Comparison of ENCODE assay signal across 31 cellular contexts in the genomic region with DNA sequence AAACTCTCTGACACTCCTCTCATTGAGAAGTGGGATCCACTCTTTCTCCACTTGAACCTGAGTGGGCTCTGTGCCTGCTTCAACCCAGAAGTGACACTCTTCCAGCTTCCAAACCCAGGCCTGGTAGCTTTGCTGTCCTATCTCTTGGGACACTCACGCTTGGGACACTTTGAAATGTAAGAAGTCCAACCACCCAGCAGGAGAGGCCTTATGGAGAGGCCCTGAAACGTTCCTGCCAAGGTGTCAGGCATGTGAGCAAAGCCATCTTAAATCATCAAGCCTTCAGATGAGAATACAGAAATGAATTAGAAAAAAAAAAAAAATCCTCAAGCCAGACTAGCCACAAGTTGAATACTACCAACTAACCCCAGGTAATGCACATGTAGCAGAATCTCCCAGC.
"Had no signal": no experiment of that assay in that cellular context is flagged by ENCODE, and none has a peak within 500 bp of the region (broad histone marks: within the 10 kb centered on the region; RNA-seq: fewer than 3 reads in every experiment).

No MANE protein-coding gene starts in this region.

- H3K4me1 ChIP-seq: breast epithelium had no signal

- H3K4me3 ChIP-seq: body of pancreas, breast epithelium, PC-9 had no signal

- DNase-seq: activated CD4-positive, alpha-beta T cell treated with anti-CD3 and anti-CD28 coated beads, Interleukin-2, amount 10 ng/mL, durations not matched to agents 24 days and 14 days; activated CD4-positive, alpha-beta T cell treated with anti-CD3 and anti-CD28 coated beads, Interleukin-2, amount 50 U/mL, for 4 hours; activated CD8-positive, alpha-beta T cell treated with anti-CD3 and anti-CD28 coated beads for 36 hours; activated effector memory CD4-positive, alpha-beta T cell treated with anti-CD3 and anti-CD28 coated beads, Interleukin-2, amount 50 U/mL, for 16 hours; activated naive CD4-positive, alpha-beta T cell treated with Interleukin-2 at 50 U/mL for 16 hours; activated naive CD8-positive, alpha-beta T cell treated with anti-CD3 and anti-CD28 coated beads, Interleukin-2, amount 10 ng/mL, durations not matched to agents 7 days and 5 days; activated T-cell treated with anti-CD3 and anti-CD28 coated beads, Interleukin-2, amount 50 U/mL, for 1 hour; activated T-cell treated with anti-CD3 and anti-CD28 coated beads, Interleukin-2, amount 50 U/mL, for 72 hours; body of pancreas; Karpas-422; KBM-7; NCI-H1105; NCI-H1417 treated with DMSO at 0.1 percent for 48 hours; NCI-H187 treated with DMSO at 0.1 percent for 48 hours; NCI-H345; NCI-H510A; NCI-H526; NCI-H748 treated with DMSO at 0.1 percent for 48 hours; NK-92 treated with Interleukin-12 subunit alpha and Interleukin-12 subunit beta, amount 100 ng/mL, for 24 hours; PC-9; SIG-M5; T-cell; T-helper 17 cell; T1000; WERI-Rb-1 had no signal

- H3K27me3 Mint-ChIP-seq: activated CD4-positive, alpha-beta T cell treated with anti-CD3 and anti-CD28 coated beads, Interleukin-2, amount 10 ng/mL, durations not matched to agents 24 days and 14 days; activated naive CD4-positive, alpha-beta T cell treated with anti-CD3 and anti-CD28 coated beads, Interleukin-2, amount 50 U/mL, for 24 hours; T-cell had no signal

- H3K4me2 ChIP-seq: PC-9 had no signal

- H3K36me3 Mint-ChIP-seq: activated naive CD4-positive, alpha-beta T cell treated with anti-CD3 and anti-CD28 coated beads, Interleukin-2, amount 50 U/mL, for 24 hours; T-cell had no signal

- H3K9me3 Mint-ChIP-seq: activated CD8-positive, alpha-beta T cell treated with anti-CD3 and anti-CD28 coated beads for 36 hours; activated naive CD4-positive, alpha-beta T cell treated with anti-CD3 and anti-CD28 coated beads, Interleukin-2, amount 50 U/mL, for 24 hours; activated T-helper 17 cell treated with anti-CD3 and anti-CD28 coated beads, Interleukin-2, amount 50 U/mL, for 72 hours; T-cell had no signal

- H3K27me3 ChIP-seq: body of pancreas, breast epithelium had no signal

- H3K27ac ChIP-seq: body of pancreas, breast epithelium, PC-9, RWPE1, WERI-Rb-1 had no signal

- H3K9me3 ChIP-seq: body of pancreas, breast epithelium had no signal

- ATAC-seq: activated CD8-positive, alpha-beta T cell treated with anti-CD3 and anti-CD28 coated beads for 36 hours; activated T-cell treated with anti-CD3 and anti-CD28 coated beads, Interleukin-2, amount 50 U/mL, for 72 hours; activated T-helper 17 cell treated with anti-CD3 and anti-CD28 coated beads, Interleukin-2, amount 50 U/mL, for 72 hours; body of pancreas; Right ventricle myocardium inferior; SK-N-SH treated with all-trans-retinoic acid at 6 μM for 48 hours; T-cell; T-helper 17 cell had no signal

- H3K4me3 Mint-ChIP-seq: activated CD4-positive, alpha-beta T cell treated with anti-CD3 and anti-CD28 coated beads, Interleukin-2, amount 10 ng/mL, durations not matched to agents 24 days and 14 days; activated CD8-positive, alpha-beta T cell treated with anti-CD3 and anti-CD28 coated beads for 36 hours; activated naive CD4-positive, alpha-beta T cell treated with anti-CD3 and anti-CD28 coated beads, Interleukin-2, amount 50 U/mL, for 24 hours; activated naive CD8-positive, alpha-beta T cell treated with anti-CD3 and anti-CD28 coated beads, Interleukin-2, amount 10 ng/mL, durations not matched to agents 7 days and 5 days; activated T-cell treated with anti-CD3 and anti-CD28 coated beads, Interleukin-2, amount 50 U/mL, for 72 hours; activated T-helper 17 cell treated with anti-CD3 and anti-CD28 coated beads, Interleukin-2, amount 50 U/mL, for 72 hours; T-cell; T-helper 17 cell had no signal

- H3K36me3 ChIP-seq: breast epithelium, WERI-Rb-1 had no signal

- H3K4me1 Mint-ChIP-seq: activated naive CD4-positive, alpha-beta T cell treated with anti-CD3 and anti-CD28 coated beads, Interleukin-2, amount 50 U/mL, for 24 hours; activated T-helper 17 cell treated with anti-CD3 and anti-CD28 coated beads, Interleukin-2, amount 50 U/mL, for 72 hours; T-cell had no signal

- H2AFZ ChIP-seq: PC-9 had no signal

- H3K27ac Mint-ChIP-seq: activated CD4-positive, alpha-beta T cell treated with anti-CD3 and anti-CD28 coated beads, Interleukin-2, amount 10 ng/mL, durations not matched to agents 24 days and 14 days; activated CD8-positive, alpha-beta T cell treated with anti-CD3 and anti-CD28 coated beads for 36 hours; activated naive CD4-positive, alpha-beta T cell treated with anti-CD3 and anti-CD28 coated beads, Interleukin-2, amount 50 U/mL, for 24 hours; activated naive CD8-positive, alpha-beta T cell treated with anti-CD3 and anti-CD28 coated beads, Interleukin-2, amount 10 ng/mL, durations not matched to agents 7 days and 5 days; activated T-cell treated with anti-CD3 and anti-CD28 coated beads, Interleukin-2, amount 50 U/mL, for 72 hours; activated T-helper 17 cell treated with anti-CD3 and anti-CD28 coated beads, Interleukin-2, amount 50 U/mL, for 72 hours; T-cell; T-helper 17 cell had no signal
